In the genomic region with DNA sequence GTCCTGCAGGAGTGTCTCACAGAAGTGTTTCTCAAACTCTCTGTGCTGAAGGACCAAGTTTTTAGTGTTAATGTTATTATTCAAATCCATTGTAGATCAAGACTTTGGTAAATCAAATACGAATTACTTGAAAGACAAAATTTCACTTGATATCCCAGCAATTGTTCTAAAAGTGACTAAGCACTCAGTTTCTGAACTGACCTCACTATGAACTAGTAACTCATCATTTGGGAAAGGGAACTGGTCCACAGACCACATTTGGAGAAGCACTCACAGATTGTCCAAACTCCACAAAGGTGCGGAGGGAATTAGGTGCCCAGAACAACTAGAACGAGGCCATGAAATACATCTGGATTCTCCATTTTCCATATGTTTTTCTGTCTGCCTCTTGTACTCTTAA, we compare ENCODE assay signal across 16 cellular contexts.
"Had no signal": no experiment of that assay in that cellular context is flagged by ENCODE, and none has a peak within 500 bp of the region (broad histone marks: within the 10 kb centered on the region; RNA-seq: fewer than 3 reads in every experiment).

No MANE protein-coding gene starts in this region.

- H3K27me3 ChIP-seq: dorsolateral prefrontal cortex, neural progenitor cell, ovary, tibial nerve, vagina had no signal

- H3K36me3 ChIP-seq: neural progenitor cell, ovary, tibial nerve, vagina had no signal

- H3K27ac ChIP-seq: dorsolateral prefrontal cortex, neural progenitor cell, ovary, skin epidermis, tibial nerve, vagina had no signal

- H3K4me1 ChIP-seq: neural progenitor cell had no signal

- H3K4me3 ChIP-seq: dorsolateral prefrontal cortex, neural progenitor cell, ovary, skin epidermis, tibial nerve, vagina had no signal

- ATAC-seq: left colon had no signal

- DNase-seq: activated CD4-positive, alpha-beta T cell treated with anti-CD3 and anti-CD28 coated beads, Interleukin-2, amount 10 ng/mL, durations not matched to agents 7 days and 5 days; activated CD4-positive, CD25-positive, alpha-beta regulatory T cell; activated naive CD4-positive, alpha-beta T cell; activated naive CD8-positive, alpha-beta T cell treated with anti-CD3 and anti-CD28 coated beads, Interleukin-2, amount 10 ng/mL, durations not matched to agents 7 days and 5 days; dorsolateral prefrontal cortex; endodermal cell; erythroblast; left colon; naive B cell; ovary; stimulated activated CD4-positive, alpha-beta T cell treated with anti-CD3 and anti-CD28 coated beads, Interleukin-4, amount 100 ng/mL, for 24 hours; stimulated activated naive CD4-positive, alpha-beta T cell had no signal

- H3K9me3 ChIP-seq: ovary, tibial nerve, vagina had no signal
